Comparison of ENCODE assay signal across 9 cellular contexts in the genomic region with DNA sequence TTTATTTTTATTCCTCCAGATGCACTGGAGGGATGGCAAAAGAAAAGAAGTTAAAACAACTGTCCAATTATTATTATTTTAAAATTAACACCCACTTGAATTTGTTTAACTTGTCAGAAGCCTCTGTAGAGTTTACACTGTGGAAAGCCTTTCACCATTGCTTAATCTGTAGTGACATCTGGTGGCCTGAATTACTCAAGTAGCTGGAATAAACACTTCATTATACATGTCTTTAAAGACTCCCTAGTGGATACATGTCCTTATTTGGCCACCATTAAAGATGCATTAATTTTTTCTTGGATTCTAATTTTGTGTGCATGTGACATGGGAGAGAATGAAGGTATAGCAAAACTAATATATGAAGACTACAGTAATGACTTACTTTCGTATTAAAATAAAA.
DNase-seq lines count a peak whose midpoint lies in the region; ATAC-seq and TF ChIP-seq lines count a peak whose summit lies in the region.
"Had no signal": no experiment of that assay in that cellular context is flagged by ENCODE, and none has a peak within 500 bp of the region (broad histone marks: within the 10 kb centered on the region; RNA-seq: fewer than 3 reads in every experiment).

No MANE protein-coding gene starts in this region.

- H3K9me3 Mint-ChIP-seq in stimulated activated memory B cell treated with anti-CD40 and anti-IgM and Interleukin-4, amounts not matched to agents 10 μg/mL and 1 μg/mL and 100 μg/mL, for 72 hours, result no peaks in the 10 kb centered on the region
- no peaks in the 10 kb centered on the region for H3K9me3 Mint-ChIP-seq in activated naive CD8-positive, alpha-beta T cell treated with anti-CD3 and anti-CD28 coated beads, Interleukin-2, amount 50 U/mL, for 24 hours
- H3K9me3 Mint-ChIP-seq in activated CD4-positive, alpha-beta T cell treated with anti-CD3 and anti-CD28 coated beads, Interleukin-2, amount 10 ng/mL, durations not matched to agents 7 days and 5 days, result no peaks in the 10 kb centered on the region
- H3K9me3 Mint-ChIP-seq: naive B cell had no signal

- no peak overlapping the region for H3K27ac Mint-ChIP-seq in stimulated activated memory B cell treated with anti-CD40 and anti-IgM and Interleukin-4, amounts not matched to agents 10 μg/mL and 1 μg/mL and 100 μg/mL, for 72 hours
- H3K27ac Mint-ChIP-seq in activated naive CD8-positive, alpha-beta T cell treated with anti-CD3 and anti-CD28 coated beads, Interleukin-2, amount 50 U/mL, for 24 hours, result no peak overlapping the region
- H3K27ac Mint-ChIP-seq in activated CD4-positive, alpha-beta T cell treated with anti-CD3 and anti-CD28 coated beads, Interleukin-2, amount 10 ng/mL, durations not matched to agents 7 days and 5 days, result no peak overlapping the region
- H3K27ac Mint-ChIP-seq: naive B cell had no signal

- POLR2A ChIA-PET in activated CD4-positive, alpha-beta T cell treated with anti-CD3 and anti-CD28 coated beads, Interleukin-2, amount 10 ng/mL, durations not matched to agents 7 days and 5 days (lab: Charles Lee), result no interaction called here

- peak; percentile 31 for DNase-seq in GM12865 (ENCODE audit: low read depth)
- DNase-seq in HS-27A (ENCODE audit: low read depth), result peak; percentile 8
- peak; percentile 93 for DNase-seq in OCI-M1 (lab: John Stamatoyannopoulos, UW)
- DNase-seq in fibroblast of the aortic adventitia (ENCODE audit: low read depth), result peak; percentile 9
- DNase-seq in sciatic nerve (ENCODE audit: low spot score), result no peak
- DNase-seq in activated naive CD8-positive, alpha-beta T cell treated with anti-CD3 and anti-CD28 coated beads, Interleukin-2, amount 50 U/mL, for 24 hours, result no peak
- DNase-seq in activated CD4-positive, alpha-beta T cell treated with anti-CD3 and anti-CD28 coated beads, Interleukin-2, amount 10 ng/mL, durations not matched to agents 7 days and 5 days, result no peak
- DNase-seq: naive B cell had no signal

- intact Hi-C loops in sciatic nerve (cut with DNase I), result no loop called here

- H3K36me3 Mint-ChIP-seq in stimulated activated memory B cell treated with anti-CD40 and anti-IgM and Interleukin-4, amounts not matched to agents 10 μg/mL and 1 μg/mL and 100 μg/mL, for 72 hours, result no peaks in the 10 kb centered on the region
- H3K36me3 Mint-ChIP-seq in activated naive CD8-positive, alpha-beta T cell treated with anti-CD3 and anti-CD28 coated beads, Interleukin-2, amount 50 U/mL, for 24 hours (ENCODE audit: low read depth), result no peaks in the 10 kb centered on the region
- no peaks in the 10 kb centered on the region for H3K36me3 Mint-ChIP-seq in activated CD4-positive, alpha-beta T cell treated with anti-CD3 and anti-CD28 coated beads, Interleukin-2, amount 10 ng/mL, durations not matched to agents 7 days and 5 days (ENCODE audit: low read depth)
- H3K36me3 Mint-ChIP-seq: naive B cell had no signal

- H3K27me3 Mint-ChIP-seq in stimulated activated memory B cell treated with anti-CD40 and anti-IgM and Interleukin-4, amounts not matched to agents 10 μg/mL and 1 μg/mL and 100 μg/mL, for 72 hours, result no peaks in the 10 kb centered on the region
- no peaks in the 10 kb centered on the region for H3K27me3 Mint-ChIP-seq in activated naive CD8-positive, alpha-beta T cell treated with anti-CD3 and anti-CD28 coated beads, Interleukin-2, amount 50 U/mL, for 24 hours
- H3K27me3 Mint-ChIP-seq in activated CD4-positive, alpha-beta T cell treated with anti-CD3 and anti-CD28 coated beads, Interleukin-2, amount 10 ng/mL, durations not matched to agents 7 days and 5 days, result no peaks in the 10 kb centered on the region
- H3K27me3 Mint-ChIP-seq: naive B cell had no signal

- peak; percentile 72 for ATAC-seq in sciatic nerve
- no peak for ATAC-seq in stimulated activated memory B cell treated with anti-CD40 and anti-IgM and Interleukin-4, amounts not matched to agents 10 μg/mL and 1 μg/mL and 100 μg/mL, for 72 hours
- no peak for ATAC-seq in activated naive CD8-positive, alpha-beta T cell treated with anti-CD3 and anti-CD28 coated beads, Interleukin-2, amount 50 U/mL, for 24 hours

- H3K4me3 Mint-ChIP-seq in stimulated activated memory B cell treated with anti-CD40 and anti-IgM and Interleukin-4, amounts not matched to agents 10 μg/mL and 1 μg/mL and 100 μg/mL, for 72 hours, result no peak overlapping the region
- no peak overlapping the region for H3K4me3 Mint-ChIP-seq in activated naive CD8-positive, alpha-beta T cell treated with anti-CD3 and anti-CD28 coated beads, Interleukin-2, amount 50 U/mL, for 24 hours
- H3K4me3 Mint-ChIP-seq in activated CD4-positive, alpha-beta T cell treated with anti-CD3 and anti-CD28 coated beads, Interleukin-2, amount 10 ng/mL, durations not matched to agents 7 days and 5 days, result no peak overlapping the region
- H3K4me3 Mint-ChIP-seq: naive B cell had no signal

- no peak overlapping the region for H3K4me3 ChIP-seq in GM12865 (ENCODE audit: low read depth, low read length)
- H3K4me3 ChIP-seq in fibroblast of the aortic adventitia (ENCODE audit: low read depth, low read length), result no peak overlapping the region

- TF ChIP-seq CTCF in GM12865 (IDR thresholded peaks at IDR 0.05; ENCODE audit: insufficient read depth, low read depth, low read length, missing control alignments), result peak; percentile 22
- no peak for TF ChIP-seq CTCF in fibroblast of the aortic adventitia (IDR thresholded peaks at IDR 0.05; ENCODE audit: insufficient read depth, low read length)

- no peaks in the 10 kb centered on the region for H3K4me1 Mint-ChIP-seq in stimulated activated memory B cell treated with anti-CD40 and anti-IgM and Interleukin-4, amounts not matched to agents 10 μg/mL and 1 μg/mL and 100 μg/mL, for 72 hours
- no peaks in the 10 kb centered on the region for H3K4me1 Mint-ChIP-seq in activated naive CD8-positive, alpha-beta T cell treated with anti-CD3 and anti-CD28 coated beads, Interleukin-2, amount 50 U/mL, for 24 hours
- H3K4me1 Mint-ChIP-seq in activated CD4-positive, alpha-beta T cell treated with anti-CD3 and anti-CD28 coated beads, Interleukin-2, amount 10 ng/mL, durations not matched to agents 7 days and 5 days, result no peaks in the 10 kb centered on the region
- H3K4me1 Mint-ChIP-seq: naive B cell had no signal

- CTCF ChIA-PET in activated CD4-positive, alpha-beta T cell treated with anti-CD3 and anti-CD28 coated beads, Interleukin-2, amount 10 ng/mL, durations not matched to agents 7 days and 5 days (lab: Charles Lee), result no interaction called here

Comparison
In these comparisons a context has a peak if more than half of its experiments do, and no peak if none do; other contexts are left out.
1. DNase-seq: peak in GM12865 (single experiment), HS-27A (single experiment), OCI-M1 (single experiment) and fibroblast of the aortic adventitia (single experiment); none in sciatic nerve (single experiment), activated naive CD8-positive, alpha-beta T cell treated with anti-CD3 and anti-CD28 coated beads, Interleukin-2, amount 50 U/mL, for 24 hours (single experiment) and activated CD4-positive, alpha-beta T cell treated with anti-CD3 and anti-CD28 coated beads, Interleukin-2, amount 10 ng/mL, durations not matched to agents 7 days and 5 days (single experiment).